Comparison of ENCODE assay signal across 8 cellular contexts in the genomic region with DNA sequence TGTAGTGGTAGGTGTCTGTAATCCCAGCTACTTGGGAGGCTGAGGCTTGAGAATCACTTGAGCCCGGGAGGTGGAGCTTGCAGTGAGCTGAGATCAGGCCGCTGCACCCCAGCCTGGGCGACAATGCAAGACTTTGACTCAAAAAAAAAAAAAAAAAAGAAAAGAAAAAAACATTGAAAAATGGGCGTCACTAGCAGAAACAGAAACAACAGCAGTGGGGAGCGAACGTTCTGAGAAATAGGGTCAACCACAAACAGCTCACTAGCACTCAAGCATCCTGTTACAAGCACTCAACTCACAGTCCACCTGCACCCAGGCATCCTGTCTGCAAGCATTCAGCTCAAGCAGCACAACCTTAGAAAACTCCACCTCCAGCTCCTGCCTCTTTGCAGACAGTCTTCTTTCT. TPM values are rescaled to one million over a fixed set of nuclear protein-coding genes. Genes with fewer than 3 reads are reported as not detected.
A peak's percentile ranks its signal among the peaks of the same experiment; 100 is the strongest.
DNase-seq lines count a peak whose midpoint lies in the region; ATAC-seq and TF ChIP-seq lines count a peak whose summit lies in the region.

No MANE protein-coding gene starts in this region.

- no peaks in the 10 kb centered on the region for H4K20me1 ChIP-seq in osteoblast (ENCODE audit: insufficient read depth, low read length)
- H4K20me1 ChIP-seq in hepatocyte (ENCODE audit: insufficient read depth, poor library complexity, severe bottlenecking), result no peaks in the 10 kb centered on the region

- TF ChIP-seq CTCF in osteoblast (IDR thresholded peaks at IDR 0.05; ENCODE audit: extremely low read depth, low read depth, low read length) (no peak), HFFc6 (IDR thresholded peaks at IDR 0.05) (no peak), hepatocyte (IDR thresholded peaks at IDR 0.05; ENCODE audit: poor library complexity) (no peak)

- 70% methylated on average over 6 of the region's 6 CpGs for WGBS in hepatocyte (ENCODE audit: low lambda C conversion rate, missing lambda C conversion rate)

- no peaks in the 10 kb centered on the region for H3K4me1 Mint-ChIP-seq in HFFc6 (ENCODE audit: low read depth)

- H3K36me3 ChIP-seq in osteoblast (ENCODE audit: insufficient read depth, low read length) (no peaks in the 10 kb centered on the region), hepatocyte (replicated peaks; ENCODE audit: insufficient read depth, low read depth) (no peaks in the 10 kb centered on the region)

- H3K79me2 ChIP-seq in osteoblast (ENCODE audit: insufficient read depth, low read length), result no peaks in the 10 kb centered on the region
- H3K79me2 ChIP-seq in hepatocyte, result no peaks in the 10 kb centered on the region

- H3K27me3 Mint-ChIP-seq in HFFc6 (ENCODE audit: insufficient read depth), result peaks cover 1% of the 10 kb centered on the region; the same call in 1 of the 2 replicates

- H3K27ac Mint-ChIP-seq in HFFc6, result no peak overlapping the region

- no peak overlapping the region for H3K27ac ChIP-seq in osteoblast (ENCODE audit: low read depth, low read length)
- H3K27ac ChIP-seq in hepatocyte, result no peak overlapping the region
- no peak overlapping the region for H3K27ac ChIP-seq in substantia nigra (ENCODE audit: low read depth, low read length, poor library complexity, severe bottlenecking)

- no peaks in the 10 kb centered on the region for H3K9me3 ChIP-seq in osteoblast (ENCODE audit: low read depth, low read length)
- no peaks in the 10 kb centered on the region for H3K9me3 ChIP-seq in hepatocyte (ENCODE audit: low read depth)

- H3K36me3 Mint-ChIP-seq in HFFc6 (ENCODE audit: low read depth), result peaks cover 9% of the 10 kb centered on the region

- H3K4me2 ChIP-seq in osteoblast (ENCODE audit: insufficient read depth, low read length) (peak overlapping the region; percentile 39), hepatocyte (no peak overlapping the region)

- H3K4me1 ChIP-seq in osteoblast (ENCODE audit: insufficient read depth, low read length), result no peaks in the 10 kb centered on the region
- peaks cover 5% of the 10 kb centered on the region for H3K4me1 ChIP-seq in hepatocyte (ENCODE audit: insufficient read depth)

- H3K9me3 Mint-ChIP-seq in HFFc6, result no peaks in the 10 kb centered on the region

- H3K27me3 ChIP-seq in osteoblast (ENCODE audit: insufficient read depth, low read length) (no peaks in the 10 kb centered on the region), hepatocyte (no peaks in the 10 kb centered on the region)

- H2AFZ ChIP-seq in osteoblast (ENCODE audit: low read length) (peak overlapping the region; percentile 47), hepatocyte (no peak overlapping the region)

- H3K9me2 ChIP-seq in hepatocyte (replicated peaks; ENCODE audit: insufficient read depth), result no peaks in the 10 kb centered on the region

- ATAC-seq in GM19023 (IDR thresholded peaks at IDR 0.05; ENCODE audit: unreplicated experiment), result peak; percentile 96
- peak; percentile 97 for ATAC-seq in HG02943 (IDR thresholded peaks at IDR 0.05; ENCODE audit: low read depth, unreplicated experiment)

- H3K4me3 ChIP-seq in osteoblast (ENCODE audit: insufficient read depth, low read length), result no peak overlapping the region
- no peak overlapping the region for H3K4me3 ChIP-seq in hepatocyte

- H3K4me3 Mint-ChIP-seq in HFFc6, result no peak overlapping the region

- peak; percentile 35 for DNase-seq in NCI-H345 (lab: John Stamatoyannopoulos, UW)
- peak; percentile 71 for DNase-seq in activated T-cell treated with anti-CD3 and anti-CD28 coated beads, Interleukin-2, amount 50 U/mL, for 1 hour
- DNase-seq in osteoblast (ENCODE audit: insufficient read length, low spot score, missing footprints), result no peak
- no peak for DNase-seq in HFFc6
- no peak for DNase-seq in hepatocyte (ENCODE audit: low spot score)
- no peak for DNase-seq in substantia nigra (lab: John Stamatoyannopoulos, UW)

RNA-seq across cellular contexts. Expression of gene TRIM14, which starts 17.2 kb away (rescaled TPM):
- total RNA-seq in osteoblast (0.59 and 1.1 TPM in 2 replicates), hepatocyte (10.0 and 12.2 TPM in 2 replicates)
- 10 to 100 TPM; 34.6 to 38.2 (median 36.0) TPM for total RNA-seq in HFFc6 (2021; fragmentation: NEBNext Ultra II Directional; extraction: Animal tissue kit (Norgen Biotek cat#: 25700))
- 7.4 and 8.1 TPM in 2 replicates for polyA plus RNA-seq in hepatocyte

RNA-seq across cellular contexts. Expression of gene NANS, which starts 45.3 kb away (rescaled TPM):
- total RNA-seq in osteoblast (56.1 and 56.6 TPM in 2 replicates), hepatocyte (62.9 and 65.5 TPM in 2 replicates)
- 100 to 1,000 TPM in 4 of 6 experiments, 10 to 100 TPM in 2; 82.4 to 103 (median 101) TPM for total RNA-seq in HFFc6 (2021; fragmentation: NEBNext Ultra II Directional; extraction: Animal tissue kit (Norgen Biotek cat#: 25700))
- polyA plus RNA-seq in hepatocyte, result 88.8 and 116 TPM in 2 replicates

Comparison
In these comparisons a context has a peak if more than half of its experiments do, and no peak if none do; other contexts are left out.
1. DNase-seq: peak in NCI-H345 (single experiment) and activated T-cell treated with anti-CD3 and anti-CD28 coated beads, Interleukin-2, amount 50 U/mL, for 1 hour (single experiment); none in osteoblast (single experiment), HFFc6 (single experiment), hepatocyte (single experiment) and substantia nigra (0 of 49).